In the genomic region with DNA sequence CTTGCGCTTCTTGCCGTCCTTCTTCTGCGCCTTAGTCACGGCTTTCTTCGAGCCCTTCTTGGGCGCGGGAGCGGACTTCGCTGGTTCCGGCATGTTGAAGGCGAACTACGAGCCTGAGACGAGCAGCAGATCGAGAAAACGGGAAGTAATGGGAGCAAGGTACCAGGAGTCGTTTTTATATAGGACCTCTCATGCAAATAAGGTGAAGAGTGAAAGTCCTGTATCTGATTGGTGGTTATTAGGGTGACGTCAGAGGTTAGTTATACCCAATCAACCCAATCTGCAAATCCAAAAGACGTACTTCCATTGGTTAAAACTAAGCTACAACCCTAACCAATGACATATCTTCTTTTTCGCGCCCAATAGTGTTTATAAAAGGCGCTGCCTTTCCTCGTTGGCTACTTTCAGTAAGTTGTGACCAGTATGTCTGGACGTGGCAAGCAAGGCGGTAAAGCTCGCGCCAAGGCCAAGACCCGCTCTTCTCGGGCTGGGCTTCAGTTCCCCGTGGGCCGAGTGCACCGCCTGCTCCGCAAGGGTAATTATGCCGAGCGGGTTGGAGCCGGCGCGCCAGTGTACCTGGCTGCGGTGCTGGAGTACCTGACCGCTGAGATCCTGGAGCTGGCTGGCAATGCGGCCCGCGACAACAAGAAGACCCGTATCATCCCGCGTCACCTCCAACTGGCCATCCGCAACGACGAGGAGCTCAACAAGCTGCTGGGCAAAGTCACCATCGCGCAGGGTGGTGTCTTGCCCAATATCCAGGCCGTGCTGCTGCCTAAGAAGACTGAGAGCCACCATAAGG, we compare ENCODE assay signal across 1 cellular context.
TF ChIP-seq lines count a peak whose summit lies in the region.

No MANE protein-coding gene starts in this region.

TF ChIP-seq in GM23338, 12 proteins besides CTCF, POLR2A, EP300 and RAD21 (continued from another document):
- TF ChIP-seq, protein P1, sequence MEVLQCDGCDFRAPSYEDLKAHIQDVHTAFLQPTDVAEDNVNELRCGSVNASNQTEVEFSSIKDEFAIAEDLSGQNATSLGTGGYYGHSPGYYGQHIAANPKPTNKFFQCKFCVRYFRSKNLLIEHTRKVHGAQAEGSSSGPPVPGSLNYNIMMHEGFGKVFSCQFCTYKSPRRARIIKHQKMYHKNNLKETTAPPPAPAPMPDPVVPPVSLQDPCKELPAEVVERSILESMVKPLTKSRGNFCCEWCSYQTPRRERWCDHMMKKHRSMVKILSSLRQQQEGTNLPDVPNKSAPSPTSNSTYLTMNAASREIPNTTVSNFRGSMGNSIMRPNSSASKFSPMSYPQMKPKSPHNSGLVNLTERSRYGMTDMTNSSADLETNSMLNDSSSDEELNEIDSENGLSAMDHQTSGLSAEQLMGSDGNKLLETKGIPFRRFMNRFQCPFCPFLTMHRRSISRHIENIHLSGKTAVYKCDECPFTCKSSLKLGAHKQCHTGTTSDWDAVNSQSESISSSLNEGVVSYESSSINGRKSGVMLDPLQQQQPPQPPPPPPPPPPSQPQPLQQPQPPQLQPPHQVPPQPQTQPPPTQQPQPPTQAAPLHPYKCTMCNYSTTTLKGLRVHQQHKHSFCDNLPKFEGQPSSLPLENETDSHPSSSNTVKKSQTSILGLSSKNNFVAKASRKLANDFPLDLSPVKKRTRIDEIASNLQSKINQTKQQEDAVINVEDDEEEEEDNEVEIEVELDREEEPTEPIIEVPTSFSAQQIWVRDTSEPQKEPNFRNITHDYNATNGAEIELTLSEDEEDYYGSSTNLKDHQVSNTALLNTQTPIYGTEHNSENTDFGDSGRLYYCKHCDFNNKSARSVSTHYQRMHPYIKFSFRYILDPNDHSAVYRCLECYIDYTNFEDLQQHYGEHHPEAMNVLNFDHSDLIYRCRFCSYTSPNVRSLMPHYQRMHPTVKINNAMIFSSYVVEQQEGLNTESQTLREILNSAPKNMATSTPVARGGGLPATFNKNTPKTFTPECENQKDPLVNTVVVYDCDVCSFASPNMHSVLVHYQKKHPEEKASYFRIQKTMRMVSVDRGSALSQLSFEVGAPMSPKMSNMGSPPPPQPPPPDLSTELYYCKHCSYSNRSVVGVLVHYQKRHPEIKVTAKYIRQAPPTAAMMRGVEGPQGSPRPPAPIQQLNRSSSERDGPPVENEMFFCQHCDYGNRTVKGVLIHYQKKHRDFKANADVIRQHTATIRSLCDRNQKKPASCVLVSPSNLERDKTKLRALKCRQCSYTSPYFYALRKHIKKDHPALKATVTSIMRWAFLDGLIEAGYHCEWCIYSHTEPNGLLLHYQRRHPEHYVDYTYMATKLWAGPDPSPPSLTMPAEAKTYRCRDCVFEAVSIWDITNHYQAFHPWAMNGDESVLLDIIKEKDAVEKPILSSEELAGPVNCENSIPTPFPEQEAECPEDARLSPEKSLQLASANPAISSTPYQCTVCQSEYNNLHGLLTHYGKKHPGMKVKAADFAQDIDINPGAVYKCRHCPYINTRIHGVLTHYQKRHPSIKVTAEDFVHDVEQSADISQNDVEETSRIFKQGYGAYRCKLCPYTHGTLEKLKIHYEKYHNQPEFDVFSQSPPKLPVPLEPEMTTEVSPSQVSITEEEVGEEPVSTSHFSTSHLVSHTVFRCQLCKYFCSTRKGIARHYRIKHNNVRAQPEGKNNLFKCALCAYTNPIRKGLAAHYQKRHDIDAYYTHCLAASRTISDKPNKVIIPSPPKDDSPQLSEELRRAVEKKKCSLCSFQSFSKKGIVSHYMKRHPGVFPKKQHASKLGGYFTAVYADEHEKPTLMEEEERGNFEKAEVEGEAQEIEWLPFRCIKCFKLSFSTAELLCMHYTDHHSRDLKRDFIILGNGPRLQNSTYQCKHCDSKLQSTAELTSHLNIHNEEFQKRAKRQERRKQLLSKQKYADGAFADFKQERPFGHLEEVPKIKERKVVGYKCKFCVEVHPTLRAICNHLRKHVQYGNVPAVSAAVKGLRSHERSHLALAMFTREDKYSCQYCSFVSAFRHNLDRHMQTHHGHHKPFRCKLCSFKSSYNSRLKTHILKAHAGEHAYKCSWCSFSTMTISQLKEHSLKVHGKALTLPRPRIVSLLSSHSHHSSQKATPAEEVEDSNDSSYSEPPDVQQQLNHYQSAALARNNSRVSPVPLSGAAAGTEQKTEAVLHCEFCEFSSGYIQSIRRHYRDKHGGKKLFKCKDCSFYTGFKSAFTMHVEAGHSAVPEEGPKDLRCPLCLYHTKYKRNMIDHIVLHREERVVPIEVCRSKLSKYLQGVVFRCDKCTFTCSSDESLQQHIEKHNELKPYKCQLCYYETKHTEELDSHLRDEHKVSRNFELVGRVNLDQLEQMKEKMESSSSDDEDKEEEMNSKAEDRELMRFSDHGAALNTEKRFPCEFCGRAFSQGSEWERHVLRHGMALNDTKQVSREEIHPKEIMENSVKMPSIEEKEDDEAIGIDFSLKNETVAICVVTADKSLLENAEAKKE (CRISPR knock-in tag; IDR thresholded peaks at IDR 0.05) = no peak
